15 cellular contexts compared by ENCODE assay signal in the genomic region with DNA sequence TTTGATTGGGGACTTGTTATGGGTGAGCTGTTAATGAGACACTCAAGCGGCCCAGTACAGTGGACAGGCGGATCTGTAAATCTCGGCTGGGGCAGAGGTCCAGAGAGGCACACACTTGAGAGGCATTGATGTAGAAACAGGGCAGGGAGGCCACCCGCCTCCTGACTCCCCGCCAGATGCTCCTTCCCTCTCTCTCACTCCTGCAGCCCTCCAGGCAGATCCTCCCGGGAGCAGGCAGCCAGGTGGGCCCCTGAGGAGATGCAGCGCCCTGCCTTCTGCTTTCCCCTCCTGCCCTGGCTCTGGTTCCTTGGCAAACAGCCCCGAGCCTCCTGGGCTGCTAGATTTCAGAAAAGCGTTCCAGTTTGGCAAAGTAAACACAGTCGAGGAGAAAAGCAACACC. TPM values are rescaled to one million over a fixed set of nuclear protein-coding genes. Genes with fewer than 3 reads are reported as not detected.
DNase-seq lines count a peak whose midpoint lies in the region; FAIRE-seq and TF ChIP-seq lines count a peak whose summit lies in the region.
"Had no signal": no experiment of that assay in that cellular context is flagged by ENCODE, and none has a peak within 500 bp of the region (broad histone marks: within the 10 kb centered on the region; RNA-seq: fewer than 3 reads in every experiment).

No MANE protein-coding gene starts in this region.

- no peak for TF ChIP-seq POLR2A in GM12891 (IDR thresholded peaks at IDR 0.05; ENCODE audit: low read depth, low read length)

- intact Hi-C loops in left ventricle myocardium inferior (cut with micrococcal nuclease), result no loop called here

- H3K9me3 Mint-ChIP-seq in osteocyte (ENCODE audit: unreplicated experiment), result no peaks in the 10 kb centered on the region

- no peak for FAIRE-seq in GM12891 (lab: Jason Lieb, UNC)
- FAIRE-seq: urothelium cell line had no signal

- peaks cover 60% of the 10 kb centered on the region for H3K27me3 ChIP-seq in adipocyte (replicated peaks; ENCODE audit: control insufficient read depth, insufficient read depth, low read length)
- peaks cover 61% of the 10 kb centered on the region for H3K27me3 ChIP-seq in left ventricle myocardium inferior (ENCODE audit: low read depth)

- no peak overlapping the region for H3K4me3 ChIP-seq in adipocyte (ENCODE audit: low read length)
- H3K4me3 ChIP-seq in left ventricle myocardium inferior, result no peak overlapping the region
- H3K4me3 ChIP-seq: HAP-1 had no signal

- H3K9me3 ChIP-seq in adipocyte (ENCODE audit: control insufficient read depth, low read length), result no peaks in the 10 kb centered on the region
- H3K9me3 ChIP-seq in left ventricle myocardium inferior (replicated peaks), result no peaks in the 10 kb centered on the region
- H3K9me3 ChIP-seq: HAP-1 had no signal

- H3K36me3 Mint-ChIP-seq in osteocyte (ENCODE audit: unreplicated experiment), result peaks cover 2% of the 10 kb centered on the region
- H3K36me3 Mint-ChIP-seq: CD14-positive monocyte had no signal

- H3K4me1 ChIP-seq in adipocyte (ENCODE audit: control insufficient read depth, insufficient read depth, low read length) (no peaks in the 10 kb centered on the region), left ventricle myocardium inferior (no peaks in the 10 kb centered on the region)
- H3K4me1 ChIP-seq: HAP-1 had no signal

- H3K27ac Mint-ChIP-seq in osteocyte (ENCODE audit: unreplicated experiment), result peak overlapping the region; percentile 21

- peak overlapping the region; percentile 7 for H3K4me3 Mint-ChIP-seq in osteocyte (ENCODE audit: unreplicated experiment)

- TF ChIP-seq CTCF in osteocyte (IDR thresholded peaks at IDR 0.05) (no peak), left ventricle myocardium inferior (IDR thresholded peaks at IDR 0.05; ENCODE audit: borderline replicate concordance) (no peak)

- H3K36me3 ChIP-seq in adipocyte (ENCODE audit: control insufficient read depth, insufficient read depth, low read length, severe bottlenecking) (no peaks in the 10 kb centered on the region), left ventricle myocardium inferior (no peaks in the 10 kb centered on the region)
- H3K36me3 ChIP-seq: HAP-1 had no signal

- H3K9ac ChIP-seq in adipocyte (ENCODE audit: low read length), result no peak overlapping the region
- H3K9ac ChIP-seq: KMS-11 had no signal

- peaks cover 19% of the 10 kb centered on the region for H3K4me1 Mint-ChIP-seq in osteocyte (ENCODE audit: unreplicated experiment)
- H3K4me1 Mint-ChIP-seq: CD14-positive monocyte had no signal

- H3K27ac ChIP-seq in left ventricle myocardium inferior (replicated peaks), result no peak overlapping the region
- H3K27ac ChIP-seq: KMS-11 had no signal

- DNase-seq in DMS79 (lab: John Stamatoyannopoulos, UW) (peak; percentile 88), NCI-H2171 (lab: John Stamatoyannopoulos, UW) (peak; percentile 95), adipocyte (ENCODE audit: low read depth) (peak; percentile 9), osteocyte (ENCODE audit: extremely low spot score, unreplicated experiment) (no peak), epidermal melanocyte (ENCODE audit: insufficient read length, low spot score) (no peak), GM12891 (ENCODE audit: insufficient read length, low spot score) (no peak), activated gamma-delta T cell treated with Interleukin-2 at 50 U/mL for 16 hours (no peak), left ventricle myocardium inferior (no peak)
- DNase-seq: anterior cingulate cortex, T-helper 9 cell had no signal

- H3K27me3 Mint-ChIP-seq in osteocyte (ENCODE audit: unreplicated experiment), result peaks cover 29% of the 10 kb centered on the region

TF ChIP-seq in GM12891, 5 proteins besides CTCF, POLR2A, EP300 and RAD21:
- no peak for TF ChIP-seq PAX5 (IDR thresholded peaks at IDR 0.05; ENCODE audit: insufficient read depth, low read length, severe bottlenecking)
- no peak for TF ChIP-seq TAF1 (IDR thresholded peaks at IDR 0.05; ENCODE audit: low read depth, low read length)
- TF ChIP-seq POLR2AphosphoS5 (IDR thresholded peaks at IDR 0.05; ENCODE audit: low read depth, low read length), result no peak
- no peak for TF ChIP-seq SPI1 (IDR thresholded peaks at IDR 0.05; ENCODE audit: low read depth, low read length)
- no peak for TF ChIP-seq POU2F2 (IDR thresholded peaks at IDR 0.05; ENCODE audit: low read depth, low read length)

RNA-seq across cellular contexts. Expression of a gene that starts 29.2 kb away (rescaled TPM):
- total RNA-seq in osteocyte (0.16 TPM in 1 of 2 replicates, not detected in the other), left ventricle myocardium inferior (2.0 TPM)
- polyA plus RNA-seq in GM12891 (2012; ENCODE audit: low read depth, missing spikeins), result 2.3 TPM
- total RNA-seq: skeletal muscle tissue had no signal
- polyA plus RNA-seq: CD14-positive monocyte had no signal

Comparison
In these comparisons a context has a peak if more than half of its experiments do, and no peak if none do; other contexts are left out.
1. DNase-seq: peak in DMS79 (single experiment), NCI-H2171 (single experiment) and adipocyte (single experiment); none in osteocyte (single experiment), epidermal melanocyte (single experiment), GM12891 (single experiment), activated gamma-delta T cell treated with Interleukin-2 at 50 U/mL for 16 hours (single experiment) and left ventricle myocardium inferior (single experiment).